36 cellular contexts compared by ENCODE assay signal in genomic region chrX:136346506-136346905, GRCh38. TPM values are rescaled to one million over a fixed set of nuclear protein-coding genes. Genes with fewer than 3 reads are reported as not detected.
"Had no signal": no experiment of that assay in that cellular context is flagged by ENCODE, and none has a peak within 500 bp of the region (broad histone marks: within the 10 kb centered on the region; RNA-seq: fewer than 3 reads in every experiment).

No MANE protein-coding gene starts in this region.

- H3K36me3 ChIP-seq: MG63 had no signal

- DNase-seq: Karpas-422, MG63, MM.1S, NCI-H1048, NCI-H1092, NCI-H1092 treated with DMSO at 0.1 percent for 48 hours, NCI-H1105, NCI-H1105 treated with DMSO at 0.1 percent for 48 hours, NCI-H1417, NCI-H1417 treated with DMSO at 0.1 percent for 48 hours, NCI-H1436, NCI-H1436 treated with DMSO at 0.1 percent for 48 hours, NCI-H146, NCI-H1694, NCI-H1694 treated with DMSO at 0.1 percent for 48 hours, NCI-H187, NCI-H187 treated with DMSO at 0.1 percent for 48 hours, NCI-H1930, NCI-H2029, NCI-H2029 treated with DMSO at 0.1 percent for 48 hours, NCI-H2081, NCI-H2081 treated with DMSO at 0.1 percent for 48 hours, NCI-H2107, NCI-H2171, NCI-H2171 treated with DMSO at 0.1 percent for 48 hours, NCI-H2227 treated with DMSO at 0.1 percent for 48 hours, NCI-H226, NCI-H345, NCI-H446, NCI-H446 treated with DMSO at 0.1 percent for 48 hours, NCI-H510A, NCI-H510A treated with DMSO at 0.1 percent for 48 hours had no signal

- H3K27ac ChIP-seq: KMS-11 had no signal

- H3K9ac ChIP-seq: KMS-11 had no signal

- H3K27me3 ChIP-seq: MG63 had no signal

- H3K9me3 ChIP-seq: MG63 had no signal

- H3K4me2 ChIP-seq: KMS-11 had no signal

- H3K4me3 ChIP-seq: MG63 had no signal

RNA-seq across cellular contexts. Expression of gene ADGRG4, which starts 45.7 kb away (rescaled TPM):
- total RNA-seq: LHCN-M2, MCF 10A, NCI-H460 had no signal
